In the genomic region with DNA sequence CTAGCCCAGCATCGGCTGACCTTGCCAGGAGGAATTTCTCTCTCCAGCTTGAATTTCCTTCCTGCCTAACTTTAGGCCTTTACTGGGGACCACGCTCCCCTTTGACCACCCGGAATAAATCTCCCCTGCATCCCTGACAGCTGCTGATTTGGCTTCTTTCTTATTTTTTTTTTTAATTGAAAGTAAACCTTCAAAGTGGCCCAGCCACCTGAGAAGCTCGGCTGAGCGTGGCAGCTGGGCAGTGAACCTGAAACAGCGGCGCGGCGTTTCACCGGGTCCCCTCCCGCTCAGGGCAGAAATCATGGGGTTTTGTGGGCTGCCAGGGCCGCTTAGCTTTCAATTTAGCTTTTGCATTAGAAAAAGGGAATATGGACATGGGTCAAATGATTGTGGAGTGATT, we compare ENCODE assay signal across 13 cellular contexts. TPM values are rescaled to one million over a fixed set of nuclear protein-coding genes. Genes with fewer than 3 reads are reported as not detected.
A peak's percentile ranks its signal among the peaks of the same experiment; 100 is the strongest.
DNase-seq lines count a peak whose midpoint lies in the region; ATAC-seq and TF ChIP-seq lines count a peak whose summit lies in the region.
"Had no signal": no experiment of that assay in that cellular context is flagged by ENCODE, and none has a peak within 500 bp of the region (broad histone marks: within the 10 kb centered on the region; RNA-seq: fewer than 3 reads in every experiment).

No MANE protein-coding gene starts in this region.

- no peak overlapping the region for H3K23ac ChIP-seq in neuronal stem cell (ENCODE audit: low read depth, low read length, poor library complexity)

- H3F3A ChIP-seq in Loucy (ENCODE audit: low read depth), result no peaks in the 10 kb centered on the region

- H3K4me1 ChIP-seq in Loucy (ENCODE audit: insufficient read depth, low read length, poor library complexity, severe bottlenecking) (peaks cover 9% of the 10 kb centered on the region), neuronal stem cell (ENCODE audit: control insufficient read depth in 2 of 2, insufficient read depth in 1 of 2, low read depth in 1 of 2, low read length in 2 of 2) (peaks cover 1 to 6% of the 10 kb centered on the region in 2 donors)
- H3K4me1 ChIP-seq: psoas muscle had no signal

- H3K27ac ChIP-seq in neuronal stem cell (replicated peaks; ENCODE audit: low read length), result no peak overlapping the region
- H3K27ac ChIP-seq: psoas muscle had no signal

- no peaks in the 10 kb centered on the region for H3K9me2 ChIP-seq in Loucy (replicated peaks; ENCODE audit: low read depth, low read length)

- no peak overlapping the region for H2BK12ac ChIP-seq in neuronal stem cell (ENCODE audit: low read length)

- no peaks in the 10 kb centered on the region for H3K79me2 ChIP-seq in Loucy (ENCODE audit: insufficient read depth, low read length)

- H3K27me3 ChIP-seq in Loucy (ENCODE audit: insufficient read depth, low read length, poor library complexity, severe bottlenecking) (no peaks in the 10 kb centered on the region), neuronal stem cell (ENCODE audit: control insufficient read depth in 3 of 3, insufficient read depth in 3 of 3, low read depth in 1 of 3, low read length in 3 of 3) (peaks cover 0 to 4% (median 0%) of the 10 kb centered on the region in 3 experiments)

- DNase-seq in neuronal stem cell (ENCODE audit: low spot score) (no peak), T-helper 1 cell (no peak), Right ventricle myocardium inferior (ENCODE audit: missing footprints) (no peak), GM20000 (ENCODE audit: low spot score) (no peak), OCI-M1 (lab: John Stamatoyannopoulos, UW) (no peak)
- DNase-seq: HFFc6, psoas muscle had no signal

- no peak overlapping the region for H2BK120ac ChIP-seq in neuronal stem cell (ENCODE audit: low read depth, low read length)

- H3K4me3 ChIP-seq in Loucy (ENCODE audit: low read length, poor library complexity, severe bottlenecking), result no peak overlapping the region
- no peak overlapping the region for H3K4me3 ChIP-seq in neuronal stem cell (ENCODE audit: low read length in 2 of 2)
- H3K4me3 ChIP-seq: psoas muscle had no signal

- no peak overlapping the region for H2AK5ac ChIP-seq in neuronal stem cell (ENCODE audit: low read depth, low read length)

- H2BK5ac ChIP-seq in neuronal stem cell (ENCODE audit: low read length), result no peak overlapping the region

- intact Hi-C loops in Right ventricle myocardium inferior (cut with DNase I), result no loop called here

- H3K36me3 ChIP-seq in Loucy (ENCODE audit: insufficient read depth, low read length) (no peaks in the 10 kb centered on the region), neuronal stem cell (replicated peaks in 1 of 2; ENCODE audit: control insufficient read depth in 2 of 2, insufficient read depth in 2 of 2, low read length in 2 of 2) (no peaks in the 10 kb centered on the region)

- H3K14ac ChIP-seq in neuronal stem cell (ENCODE audit: low read length), result no peak overlapping the region

- H3K9ac ChIP-seq in Loucy (ENCODE audit: low read depth, low read length, poor library complexity, severe bottlenecking) (no peak overlapping the region), neuronal stem cell (ENCODE audit: low read depth, low read length, poor library complexity) (no peak overlapping the region)

- no peaks in the 10 kb centered on the region for H3K79me1 ChIP-seq in neuronal stem cell (ENCODE audit: low read depth, low read length)

- no CpG with 5 or more reads among the region's 12 CpGs for WGBS in neuronal stem cell (ENCODE audit: extremely low coverage in 2 of 2, insufficient read length in 2 of 2, insufficient replicate concordance in 1 of 2), 2 donors

- H3K4ac ChIP-seq in neuronal stem cell (ENCODE audit: low read length), result no peak overlapping the region

- H4K91ac ChIP-seq in neuronal stem cell (ENCODE audit: low read depth, low read length, poor library complexity), result no peak overlapping the region

- H4K20me1 ChIP-seq in Loucy (ENCODE audit: insufficient read depth, low read length, poor library complexity, severe bottlenecking), result no peaks in the 10 kb centered on the region

- peak overlapping the region; percentile 74 for H2AFZ ChIP-seq in Loucy (ENCODE audit: low read length)
- peak overlapping the region; percentile 56 for H2AFZ ChIP-seq in neuronal stem cell (ENCODE audit: low read length)

- no peak overlapping the region for H2BK15ac ChIP-seq in neuronal stem cell (ENCODE audit: low read length)

- H3K18ac ChIP-seq in neuronal stem cell (ENCODE audit: low read length), result no peak overlapping the region

- H4K8ac ChIP-seq in neuronal stem cell (ENCODE audit: low read depth, low read length), result no peak overlapping the region

- H3K9me3 ChIP-seq in Loucy (ENCODE audit: insufficient read depth, low read depth, low read length) (no peaks in the 10 kb centered on the region), neuronal stem cell (replicated peaks in 1 of 2; ENCODE audit: control insufficient read depth in 2 of 2, insufficient read depth in 1 of 2, low read depth in 1 of 2, low read length in 2 of 2) (peaks cover 0 to 3% of the 10 kb centered on the region in 2 donors)
- H3K9me3 ChIP-seq: psoas muscle had no signal

- no peak for TF ChIP-seq CTCF in Loucy (conservative IDR thresholded peaks at IDR 0.05; ENCODE audit: low read length)
- no peak for TF ChIP-seq CTCF in GM20000 (IDR thresholded peaks at IDR 0.05; ENCODE audit: extremely low read depth, missing control alignments)

- no peak overlapping the region for H3K4me2 ChIP-seq in Loucy (ENCODE audit: low read depth, low read length, poor library complexity, severe bottlenecking)
- H3K4me2 ChIP-seq in neuronal stem cell (ENCODE audit: insufficient read depth, low read length, poor library complexity, severe bottlenecking), result no peak overlapping the region

- ATAC-seq in GM19023 (IDR thresholded peaks at IDR 0.05; ENCODE audit: unreplicated experiment), result peak; percentile 55
- peak; percentile 62 for ATAC-seq in GM21737 (IDR thresholded peaks at IDR 0.05; ENCODE audit: unreplicated experiment)
- no peak for ATAC-seq in Right ventricle myocardium inferior
- ATAC-seq: activated naive CD8-positive, alpha-beta T cell treated with anti-CD3 and anti-CD28 coated beads, Interleukin-2, amount 50 U/mL, for 24 hours; psoas muscle had no signal

RNA-seq across cellular contexts. Expression of gene HRH4, which starts 32.0 kb away (rescaled TPM):
- polyA plus RNA-seq in neuronal stem cell (2013, experiment 1 of 2), result 0.03 TPM
- polyA plus RNA-seq in neuronal stem cell (2013, experiment 2 of 2), result 0.04 TPM
- 0.19 TPM for total RNA-seq in Right ventricle myocardium inferior
- total RNA-seq: HFFc6, M059J, WTC11 had no signal
